ENCODE assay signal across 20 cellular contexts in the genomic region with DNA sequence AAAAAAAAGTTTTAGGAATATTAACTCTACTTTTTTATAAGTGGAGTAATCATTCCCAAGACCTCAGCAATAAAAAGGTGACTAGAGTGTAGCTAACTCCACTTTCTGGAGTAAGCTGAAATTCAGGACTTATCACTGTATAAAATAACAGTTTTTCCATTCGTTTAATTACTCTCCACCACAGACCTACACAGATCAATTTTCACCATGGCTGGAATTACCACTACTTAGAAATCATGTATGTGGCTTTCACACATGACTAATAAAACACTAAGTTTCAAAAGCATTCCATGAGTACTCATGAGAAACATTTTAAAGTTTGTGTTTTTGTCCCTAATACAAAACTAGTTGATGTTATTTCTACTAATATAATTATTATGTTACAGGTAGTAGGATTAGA. TPM values are rescaled to one million over a fixed set of nuclear protein-coding genes. Genes with fewer than 3 reads are reported as not detected.
DNase-seq lines count a peak whose midpoint lies in the region; ATAC-seq and TF ChIP-seq lines count a peak whose summit lies in the region.
"Had no signal": no experiment of that assay in that cellular context is flagged by ENCODE, and none has a peak within 500 bp of the region (broad histone marks: within the 10 kb centered on the region; RNA-seq: fewer than 3 reads in every experiment).

No MANE protein-coding gene starts in this region.

- H3K79me2 ChIP-seq in trophoblast cell (ENCODE audit: control insufficient read depth, insufficient read depth, low read length, poor library complexity) (peaks cover 5% of the 10 kb centered on the region), smooth muscle cell (ENCODE audit: low read depth) (peaks cover 77% of the 10 kb centered on the region), neural progenitor cell (ENCODE audit: low read depth) (peaks cover 95% of the 10 kb centered on the region)

- no peak overlapping the region for H3K14ac ChIP-seq in trophoblast cell (ENCODE audit: low read length)

- H3K9me3 ChIP-seq in HEK293 (ENCODE audit: control insufficient read depth, insufficient read depth, low read depth, low read length) = no peaks in the 10 kb centered on the region
- H3K9me3 ChIP-seq in trophoblast cell (ENCODE audit: insufficient read depth, low read depth, low read length) = no peaks in the 10 kb centered on the region
- H3K9me3 ChIP-seq in smooth muscle cell (replicated peaks; ENCODE audit: low read depth) = no peaks in the 10 kb centered on the region
- no peaks in the 10 kb centered on the region for H3K9me3 ChIP-seq in neural progenitor cell (ENCODE audit: low read depth)
- H3K9me3 ChIP-seq: BLaER1, MG63 had no signal

- H3K4me3 ChIP-seq in HEK293 (ENCODE audit: low read depth, low read length) (no peak overlapping the region), trophoblast cell (ENCODE audit: low read depth, low read length) (no peak overlapping the region), smooth muscle cell (no peak overlapping the region), neural progenitor cell (no peak overlapping the region)
- H3K4me3 ChIP-seq: BLaER1, MG63, PC-9 had no signal

- H3K9me3 Mint-ChIP-seq in neural progenitor cell = no peaks in the 10 kb centered on the region
- H3K9me3 Mint-ChIP-seq: CD4-positive, alpha-beta T cell had no signal

- no peak overlapping the region for H2BK5ac ChIP-seq in trophoblast cell (ENCODE audit: low read depth, low read length, poor library complexity)

- H3K27me3 Mint-ChIP-seq in neural progenitor cell (ENCODE audit: insufficient read depth, low read depth) = no peaks in the 10 kb centered on the region
- H3K27me3 Mint-ChIP-seq: CD4-positive, alpha-beta T cell had no signal

- CTCF ChIA-PET in HEK293 (lab: Yijun Ruan, JAX) = no interaction called here

- POLR2A ChIA-PET in HEK293 (lab: Yijun Ruan, JAX) = no interaction called here

- no peak overlapping the region for H3K4me3 Mint-ChIP-seq in neural progenitor cell
- H3K4me3 Mint-ChIP-seq: CD4-positive, alpha-beta T cell had no signal

- no peak overlapping the region for H2AFZ ChIP-seq in trophoblast cell (ENCODE audit: insufficient read depth, low read length, poor library complexity)
- H2AFZ ChIP-seq in smooth muscle cell (ENCODE audit: low read depth) = no peak overlapping the region
- no peak overlapping the region for H2AFZ ChIP-seq in neural progenitor cell (replicated peaks)
- H2AFZ ChIP-seq: PC-9 had no signal

- H3K4me1 Mint-ChIP-seq in neural progenitor cell = no peaks in the 10 kb centered on the region

- H2AK5ac ChIP-seq in trophoblast cell (ENCODE audit: low read length) = no peak overlapping the region

- no peaks in the 10 kb centered on the region for H3K79me1 ChIP-seq in trophoblast cell (ENCODE audit: low read length)

- H2BK12ac ChIP-seq in trophoblast cell (ENCODE audit: low read length) = no peak overlapping the region

- no peaks in the 10 kb centered on the region for H3K4me1 ChIP-seq in HEK293 (ENCODE audit: control insufficient read depth, insufficient read depth, low read length)
- H3K4me1 ChIP-seq in trophoblast cell (ENCODE audit: control insufficient read depth in 1 of 2, insufficient read depth in 2 of 2, low read length in 2 of 2) = peaks cover 0 to 2% of the 10 kb centered on the region in 2 experiments
- no peaks in the 10 kb centered on the region for H3K4me1 ChIP-seq in smooth muscle cell (ENCODE audit: low read depth)
- H3K4me1 ChIP-seq in neural progenitor cell = no peaks in the 10 kb centered on the region
- H3K4me1 ChIP-seq: BLaER1 had no signal

- no peaks in the 10 kb centered on the region for H3K27me3 ChIP-seq in trophoblast cell (ENCODE audit: insufficient read depth, low read length)
- no peaks in the 10 kb centered on the region for H3K27me3 ChIP-seq in smooth muscle cell (ENCODE audit: low read depth)
- no peaks in the 10 kb centered on the region for H3K27me3 ChIP-seq in neural progenitor cell
- H3K27me3 ChIP-seq: BLaER1, MG63 had no signal

- H4K12ac ChIP-seq in trophoblast cell (ENCODE audit: low read depth, low read length) = no peak overlapping the region

- H3K23ac ChIP-seq in trophoblast cell (ENCODE audit: low read length) = no peak overlapping the region

- H3K36me3 ChIP-seq in HEK293 (ENCODE audit: control insufficient read depth in 2 of 2, insufficient read depth in 1 of 2, low read length in 2 of 2) = no peaks in the 10 kb centered on the region
- peaks cover 0 to 2% of the 10 kb centered on the region in 2 experiments for H3K36me3 ChIP-seq in trophoblast cell (ENCODE audit: control insufficient read depth in 1 of 2, insufficient read depth in 2 of 2, low read length in 2 of 2)
- no peaks in the 10 kb centered on the region for H3K36me3 ChIP-seq in smooth muscle cell (ENCODE audit: low read depth)
- no peaks in the 10 kb centered on the region for H3K36me3 ChIP-seq in neural progenitor cell
- H3K36me3 ChIP-seq: BLaER1, MG63 had no signal

- ATAC-seq in activated CD4-positive, CD25-positive, alpha-beta regulatory T cell treated with anti-CD3 and anti-CD28 coated beads, Interleukin-2, amount 50 U/mL, for 24 hours = peak; percentile 25 to 48

- H4K8ac ChIP-seq in trophoblast cell (ENCODE audit: low read depth, low read length) = no peak overlapping the region

- no peak overlapping the region for H4K91ac ChIP-seq in trophoblast cell (ENCODE audit: low read depth, low read length)

- WGBS in trophoblast cell (ENCODE audit: extremely low coverage, insufficient coverage, insufficient read length) = no CpG with 5 or more reads among the region's 1 CpG
- 94% methylated on average over 1 of the region's 1 CpG for WGBS in smooth muscle cell (ENCODE audit: low lambda C conversion rate)

- H3K36me3 Mint-ChIP-seq in neural progenitor cell = peaks cover 2% of the 10 kb centered on the region

- H3K4me2 ChIP-seq in trophoblast cell (ENCODE audit: low read length) (no peak overlapping the region), smooth muscle cell (no peak overlapping the region), neural progenitor cell (no peak overlapping the region)
- H3K4me2 ChIP-seq: BLaER1, PC-9 had no signal

- H4K20me1 ChIP-seq in smooth muscle cell (ENCODE audit: low read depth) (peaks cover 30% of the 10 kb centered on the region), neural progenitor cell (ENCODE audit: low read depth) (no peaks in the 10 kb centered on the region)
- H4K20me1 ChIP-seq: BLaER1 had no signal

- H3K27ac Mint-ChIP-seq in neural progenitor cell = no peak overlapping the region
- H3K27ac Mint-ChIP-seq: CD4-positive, alpha-beta T cell had no signal

- H3K4ac ChIP-seq in trophoblast cell (ENCODE audit: low read depth, low read length) = peak overlapping the region; percentile 79

- H3K18ac ChIP-seq in trophoblast cell (ENCODE audit: low read length) = no peak overlapping the region

- TF ChIP-seq CTCF in 22Rv1 (IDR thresholded peaks at IDR 0.05) = no peak
- no peak for TF ChIP-seq CTCF in HEK293 (tag by site-specific recombination; IDR thresholded peaks at IDR 0.05)
- TF ChIP-seq CTCF in smooth muscle cell (IDR thresholded peaks at IDR 0.05; ENCODE audit: borderline replicate concordance, insufficient read depth, poor library complexity, severe bottlenecking) = no peak
- no peak for TF ChIP-seq CTCF in neural progenitor cell (IDR thresholded peaks at IDR 0.05)

- H3K9ac ChIP-seq in trophoblast cell (ENCODE audit: low read length) (no peak overlapping the region), smooth muscle cell (ENCODE audit: low read depth) (no peak overlapping the region), neural progenitor cell (no peak overlapping the region)
- H3K9ac ChIP-seq: BLaER1 had no signal

- H3F3A ChIP-seq in smooth muscle cell (ENCODE audit: low read depth) (no peaks in the 10 kb centered on the region), neural progenitor cell (ENCODE audit: low read depth) (peaks cover 5% of the 10 kb centered on the region)

- H3K27ac ChIP-seq in 22Rv1 (peak overlapping the region; percentile 57), HEK293 (ENCODE audit: extremely low read depth, low read depth, low read length) (no peak overlapping the region), trophoblast cell (ENCODE audit: low read depth, low read length) (no peak overlapping the region), smooth muscle cell (ENCODE audit: low read depth) (no peak overlapping the region), neural progenitor cell (no peak overlapping the region)
- H3K27ac ChIP-seq: BLaER1, PC-9 had no signal

- no peak for DNase-seq in activated CD4-positive, CD25-positive, alpha-beta regulatory T cell treated with anti-CD3 and anti-CD28 coated beads, Interleukin-2, amount 50 U/mL, for 72 hours
- DNase-seq in trophoblast cell (no peak), NCI-H1436 treated with DMSO at 0.1 percent for 48 hours (lab: John Stamatoyannopoulos, UW) (no peak), smooth muscle cell (lab: John Stamatoyannopoulos, UW; ENCODE audit: unreplicated experiment) (no peak), neural progenitor cell (ENCODE audit: low spot score) (no peak)
- DNase-seq: 8988T; CD4-positive, alpha-beta T cell; KBM-7; MG63; NCI-H1694; NCI-H2081; NCI-H2227 treated with DMSO at 0.1 percent for 48 hours; NCI-H526 treated with DMSO at 0.1 percent for 48 hours; PC-9; Right ventricle myocardium superior; RPMI8226 had no signal

- H2BK120ac ChIP-seq in trophoblast cell (ENCODE audit: insufficient read depth, low read length, poor library complexity) = no peak overlapping the region

TF ChIP-seq in HEK293, 187 proteins besides CTCF, POLR2A, EP300 and RAD21:
- no peak for TF ChIP-seq ZNF837 (tag by site-specific recombination; IDR thresholded peaks at IDR 0.05)
- TF ChIP-seq, protein P1, sequence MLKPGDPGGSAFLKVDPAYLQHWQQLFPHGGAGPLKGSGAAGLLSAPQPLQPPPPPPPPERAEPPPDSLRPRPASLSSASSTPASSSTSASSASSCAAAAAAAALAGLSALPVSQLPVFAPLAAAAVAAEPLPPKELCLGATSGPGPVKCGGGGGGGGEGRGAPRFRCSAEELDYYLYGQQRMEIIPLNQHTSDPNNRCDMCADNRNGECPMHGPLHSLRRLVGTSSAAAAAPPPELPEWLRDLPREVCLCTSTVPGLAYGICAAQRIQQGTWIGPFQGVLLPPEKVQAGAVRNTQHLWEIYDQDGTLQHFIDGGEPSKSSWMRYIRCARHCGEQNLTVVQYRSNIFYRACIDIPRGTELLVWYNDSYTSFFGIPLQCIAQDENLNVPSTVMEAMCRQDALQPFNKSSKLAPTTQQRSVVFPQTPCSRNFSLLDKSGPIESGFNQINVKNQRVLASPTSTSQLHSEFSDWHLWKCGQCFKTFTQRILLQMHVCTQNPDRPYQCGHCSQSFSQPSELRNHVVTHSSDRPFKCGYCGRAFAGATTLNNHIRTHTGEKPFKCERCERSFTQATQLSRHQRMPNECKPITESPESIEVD (tag by site-specific recombination; IDR thresholded peaks at IDR 0.05) = 0 out of 2 replicates have a peak, but pooled peaks have one; percentile 12

RNA-seq across cellular contexts. Expression of a gene that starts 9.9 kb away (rescaled TPM):
- 87.5 and 92.7 TPM in 2 replicates for polyA plus RNA-seq in trophoblast cell (2013)
- total RNA-seq in smooth muscle cell (76.1 and 108 TPM in 2 replicates), neural progenitor cell (ENCODE audit: low replicate concordance) (23.9 and 24.9 TPM in 2 replicates)
- polyA plus RNA-seq in smooth muscle cell = 47.2 and 95.2 TPM in 2 replicates
